In genomic region chr11:46513934-46514342, GRCh38 we compare ENCODE assay signal across 8 cellular contexts.
DNase-seq lines count a peak whose midpoint lies in the region; ATAC-seq, FAIRE-seq and TF ChIP-seq lines count a peak whose summit lies in the region.

No MANE protein-coding gene starts in this region.

- no peak for TF ChIP-seq CTCF in heart left ventricle (IDR thresholded peaks at IDR 0.05)

- H3K27me3 ChIP-seq in heart left ventricle: no peaks in the 10 kb centered on the region
- H3K27me3 ChIP-seq in small intestine (ENCODE audit: control insufficient read depth in 2 of 2, insufficient read depth in 2 of 2, low read length in 2 of 2): no peaks in the 10 kb centered on the region

- intact Hi-C loops in heart left ventricle (cut with DNase I): no loop called here

- H3K4me1 ChIP-seq in heart left ventricle (peaks cover 0 to 28% (median 14%) of the 10 kb centered on the region in 12 donors), small intestine (ENCODE audit: control insufficient read depth in 2 of 2, insufficient read depth in 1 of 2, low read depth in 1 of 2, low read length in 1 of 2) (peaks cover 2 to 5% of the 10 kb centered on the region in 2 donors)

- no peak for FAIRE-seq in small intestine (lab: Jason Lieb, UNC)

- H3K9me3 ChIP-seq in heart left ventricle (no peaks in the 10 kb centered on the region), small intestine (ENCODE audit: control insufficient read depth, low read depth) (no peaks in the 10 kb centered on the region)

- no peak overlapping the region for H3K4me3 ChIP-seq in heart left ventricle
- H3K4me3 ChIP-seq in small intestine (ENCODE audit: low read depth in 1 of 2, low read length in 2 of 2): no peak overlapping the region

- ATAC-seq in SK-N-SH treated with all-trans-retinoic acid at 6 μM for 48 hours (peak; percentile 94), heart left ventricle (peak; percentile 54 to 78 (median 67))

- H3K36me3 ChIP-seq in heart left ventricle: peaks cover 0 to 14% (median 0%) of the 10 kb centered on the region in 9 donors
- H3K36me3 ChIP-seq in small intestine (ENCODE audit: control insufficient read depth in 2 of 2, insufficient read depth in 2 of 2, low read length in 2 of 2): no peaks in the 10 kb centered on the region

- DNase-seq in NCI-H146 (lab: John Stamatoyannopoulos, UW) (peak; percentile 41), NCI-H146 treated with DMSO at 0.1 percent for 48 hours (lab: John Stamatoyannopoulos, UW; ENCODE audit: unreplicated experiment) (no peak), heart left ventricle (peak in 4 of 5 donors; percentile 61 to 74 (median 63)), small intestine (peak; percentile 20), UCSD-AML1 (lab: John Stamatoyannopoulos, UW; ENCODE audit: unreplicated experiment) (no peak)
- DNase-seq in activated CD8-positive, alpha-beta memory T cell treated with anti-CD3 and anti-CD28 coated beads, Interleukin-2, amount 50 U/mL, for 48 hours: no peak
- DNase-seq in activated naive CD4-positive, alpha-beta T cell treated with Interleukin-2 at 50 U/mL for 16 hours: no peak

- H3K27ac ChIP-seq in heart left ventricle (peak overlapping the region in 2 of 12 donors; percentile 6 to 10), small intestine (ENCODE audit: low read depth in 1 of 2, low read length in 1 of 2) (no peak overlapping the region)

- no peak for TF ChIP-seq POLR2A in heart left ventricle (IDR thresholded peaks at IDR 0.05)

- WGBS in heart left ventricle, 4 donors: 34 to 39% (median 35%) methylated on average over 3 of the region's 3 CpGs
- 64 to 70% (median 65%) methylated on average over 3 of the region's 3 CpGs for WGBS in small intestine, 3 donors

TF ChIP-seq in SK-N-SH treated with all-trans-retinoic acid at 6 μM for 48 hours, 23 proteins besides CTCF, POLR2A, EP300 and RAD21:
- TF ChIP-seq ISL1 (CRISPR knock-in tag; IDR thresholded peaks at IDR 0.05) (peak; percentile 51; the same call in 1 of the 2 replicates), SNAI2 (CRISPR knock-in tag; IDR thresholded peaks at IDR 0.05) (peak; percentile 74; the same call in 1 of the 2 replicates), TCF4 (CRISPR knock-in tag; IDR thresholded peaks at IDR 0.05; ENCODE audit: borderline replicate concordance) (peak; percentile 95), ZC3H10 (CRISPR knock-in tag; IDR thresholded peaks at IDR 0.05) (no peak), RARB (CRISPR knock-in tag; IDR thresholded peaks at IDR 0.05) (no peak), ZNF565 (CRISPR knock-in tag; conservative IDR thresholded peaks at IDR 0.05; ENCODE audit: low read depth) (no peak), PPARA (CRISPR knock-in tag; IDR thresholded peaks at IDR 0.05; ENCODE audit: borderline replicate concordance) (0 out of 2 replicates have a peak, but pooled peaks have one; percentile 80), ZFP30 (CRISPR knock-in tag; IDR thresholded peaks at IDR 0.05) (peak; percentile 22; the same call in 1 of the 2 replicates), TSHZ2 (CRISPR knock-in tag; IDR thresholded peaks at IDR 0.05) (peak; percentile 91)

Comparison
In these comparisons a context has a peak if more than half of its experiments do, and no peak if none do; other contexts are left out.
1. DNase-seq: peak in NCI-H146 (single experiment), heart left ventricle (4 of 5) and small intestine (single experiment); none in NCI-H146 treated with DMSO at 0.1 percent for 48 hours (single experiment), activated CD8-positive, alpha-beta memory T cell treated with anti-CD3 and anti-CD28 coated beads, Interleukin-2, amount 50 U/mL, for 48 hours (single experiment), UCSD-AML1 (single experiment) and activated naive CD4-positive, alpha-beta T cell treated with Interleukin-2 at 50 U/mL for 16 hours (single experiment).